ENCODE assay signal across 2 cellular contexts in the genomic region with DNA sequence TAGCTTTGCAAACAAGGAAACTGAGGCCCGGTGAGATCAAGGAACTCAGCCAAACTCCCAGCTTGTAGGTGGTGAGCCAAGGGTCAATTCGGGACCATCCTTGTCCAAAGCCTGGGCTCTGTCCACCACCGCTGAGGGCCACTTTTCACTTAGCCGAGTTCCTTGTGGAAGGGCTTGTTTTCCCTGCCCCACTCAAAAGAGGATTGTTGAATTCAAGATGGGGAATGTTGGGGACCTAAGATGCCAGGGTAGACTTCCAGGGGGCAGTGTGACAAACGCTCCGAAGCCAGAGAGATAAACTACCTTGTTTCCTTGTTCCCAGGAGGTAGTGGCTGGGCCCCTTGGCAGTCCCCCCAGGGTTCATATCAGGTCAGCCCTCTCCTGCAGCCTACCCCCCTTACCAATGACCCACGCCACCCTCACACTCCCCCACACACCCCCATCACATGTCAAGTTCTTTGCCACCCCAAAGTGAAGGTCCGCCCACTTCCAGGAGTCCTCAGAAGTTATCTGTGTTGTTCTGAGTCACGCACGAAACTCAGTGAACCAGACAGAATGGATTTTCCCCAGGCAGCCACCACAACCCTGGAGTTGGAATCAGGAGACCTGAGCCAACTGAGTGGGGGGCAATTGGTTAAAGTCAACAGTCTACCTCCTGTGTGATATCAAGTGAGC.
TF ChIP-seq lines count a peak whose summit lies in the region.

No MANE protein-coding gene starts in this region.

TF ChIP-seq in IMR-90, 13 proteins besides CTCF, POLR2A, EP300 and RAD21 (continued from another document):
- TF ChIP-seq, protein P1, sequence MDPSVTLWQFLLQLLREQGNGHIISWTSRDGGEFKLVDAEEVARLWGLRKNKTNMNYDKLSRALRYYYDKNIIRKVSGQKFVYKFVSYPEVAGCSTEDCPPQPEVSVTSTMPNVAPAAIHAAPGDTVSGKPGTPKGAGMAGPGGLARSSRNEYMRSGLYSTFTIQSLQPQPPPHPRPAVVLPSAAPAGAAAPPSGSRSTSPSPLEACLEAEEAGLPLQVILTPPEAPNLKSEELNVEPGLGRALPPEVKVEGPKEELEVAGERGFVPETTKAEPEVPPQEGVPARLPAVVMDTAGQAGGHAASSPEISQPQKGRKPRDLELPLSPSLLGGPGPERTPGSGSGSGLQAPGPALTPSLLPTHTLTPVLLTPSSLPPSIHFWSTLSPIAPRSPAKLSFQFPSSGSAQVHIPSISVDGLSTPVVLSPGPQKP (IDR thresholded peaks at IDR 0.05; ENCODE audit: borderline replicate concordance, low read depth, low read length): no peak
- TF ChIP-seq BHLHE40 (IDR thresholded peaks at IDR 0.05; ENCODE audit: low read depth, low read length): no peak
- TF ChIP-seq MXI1 (IDR thresholded peaks at IDR 0.05; ENCODE audit: borderline replicate concordance, low read depth, low read length): no peak
- no peak for TF ChIP-seq SMC3 (IDR thresholded peaks at IDR 0.05; ENCODE audit: low read depth, low read length)
- no peak for TF ChIP-seq CHD1 (IDR thresholded peaks at IDR 0.05; ENCODE audit: low read depth, low read length)
- no peak for TF ChIP-seq NFE2L2 (IDR thresholded peaks at IDR 0.05; ENCODE audit: low read depth, low read length)
- TF ChIP-seq CEBPB (IDR thresholded peaks at IDR 0.05; ENCODE audit: low read depth, low read length): no peak
- peak; percentile 30; the same call in 1 of the 2 replicates for TF ChIP-seq USF2 (IDR thresholded peaks at IDR 0.05; ENCODE audit: low read depth, low read length)
- TF ChIP-seq MAZ (IDR thresholded peaks at IDR 0.05; ENCODE audit: borderline replicate concordance, low read depth, low read length): no peak
- peak; percentile 17; the same call in 1 of the 2 replicates for TF ChIP-seq FOS (IDR thresholded peaks at IDR 0.05; ENCODE audit: low read depth, low read length)
- no peak for TF ChIP-seq RFX5 (IDR thresholded peaks at IDR 0.05; ENCODE audit: low read depth, low read length)

TF ChIP-seq in liver, 16 proteins besides CTCF, POLR2A, EP300 and RAD21 (continued from another document):
- no peak for TF ChIP-seq SP1 (IDR thresholded peaks at IDR 0.05)
- no peak for TF ChIP-seq FOXA1 (IDR thresholded peaks at IDR 0.05)
- no peak for TF ChIP-seq HNF4G (IDR thresholded peaks at IDR 0.05)
- no peak for TF ChIP-seq TAF1 (conservative IDR thresholded peaks at IDR 0.05)
- no peak for TF ChIP-seq REST (IDR thresholded peaks at IDR 0.05)
- TF ChIP-seq EGR1 (IDR thresholded peaks at IDR 0.05; ENCODE audit: low read depth in 2 of 2): no peak
- no peak for TF ChIP-seq RXRA (IDR thresholded peaks at IDR 0.05)
- TF ChIP-seq, protein P2, sequence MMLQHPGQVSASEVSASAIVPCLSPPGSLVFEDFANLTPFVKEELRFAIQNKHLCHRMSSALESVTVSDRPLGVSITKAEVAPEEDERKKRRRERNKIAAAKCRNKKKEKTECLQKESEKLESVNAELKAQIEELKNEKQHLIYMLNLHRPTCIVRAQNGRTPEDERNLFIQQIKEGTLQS (IDR thresholded peaks at IDR 0.05): no peak
TF ChIP-seq in liver: peak in this region for 0.
